ENCODE assay signal across 8 cellular contexts in the genomic region with DNA sequence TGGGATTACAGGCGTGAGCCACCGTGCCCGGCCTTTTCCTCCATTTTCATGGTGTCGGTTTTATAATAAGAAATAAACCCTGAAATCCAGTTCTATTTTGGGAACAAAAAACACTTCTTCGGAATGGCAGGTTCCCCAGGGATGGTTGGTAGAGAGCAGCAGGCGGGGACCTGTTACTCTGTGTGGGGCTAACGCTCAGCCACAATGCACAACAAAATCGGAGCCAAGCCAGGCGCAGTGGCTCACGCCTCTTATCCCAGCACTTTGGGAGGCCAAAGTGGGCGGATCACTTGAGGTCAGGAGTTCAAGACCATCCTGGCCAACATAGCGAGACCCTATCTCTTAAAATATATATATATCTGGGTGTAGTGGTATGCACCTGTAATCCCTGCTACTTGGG.
"Had no signal": no experiment of that assay in that cellular context is flagged by ENCODE, and none has a peak within 500 bp of the region (broad histone marks: within the 10 kb centered on the region; RNA-seq: fewer than 3 reads in every experiment).

No MANE protein-coding gene starts in this region.

- ATAC-seq: HCT116, K562 had no signal

- H3K4me3 ChIP-seq: GM23338, HAP-1, K562 had no signal

- H3K36me3 ChIP-seq: HAP-1 had no signal

- DNase-seq: HFFc6, IMR-90, KG1 had no signal

- H3K9me3 ChIP-seq: HAP-1 had no signal

- H2AFZ ChIP-seq: GM23338 had no signal

- H3K27ac ChIP-seq: HL-60 had no signal

- H3K4me2 ChIP-seq: GM23338 had no signal
